7 cellular contexts compared by ENCODE assay signal in the genomic region with DNA sequence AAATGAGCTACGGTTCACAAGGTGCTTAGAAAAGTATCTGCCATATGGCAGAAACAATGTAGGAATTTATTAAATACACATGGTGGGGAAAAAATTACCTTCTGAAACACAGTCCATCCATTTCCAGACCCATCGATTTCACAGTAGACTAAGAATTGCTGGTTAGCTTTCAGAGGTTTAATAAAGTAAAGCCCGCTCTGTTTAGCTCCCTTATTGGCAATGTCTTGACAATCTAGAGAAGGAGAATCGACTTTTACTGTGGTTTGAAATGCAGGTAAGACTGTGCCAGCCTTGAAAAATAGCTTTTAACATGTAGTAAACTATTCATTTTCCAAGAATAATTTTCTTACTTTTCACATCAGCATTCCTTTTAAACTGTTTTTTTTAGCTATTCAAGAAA. TPM values are rescaled to one million over a fixed set of nuclear protein-coding genes. Genes with fewer than 3 reads are reported as not detected.
"Had no signal": no experiment of that assay in that cellular context is flagged by ENCODE, and none has a peak within 500 bp of the region (broad histone marks: within the 10 kb centered on the region; RNA-seq: fewer than 3 reads in every experiment).

No MANE protein-coding gene starts in this region.

- H3K27ac Mint-ChIP-seq: GM23338, H9, IgD-negative memory B cell had no signal

- H3K4me3 ChIP-seq: GM23338 had no signal

- H2AFZ ChIP-seq: GM23338 had no signal

- ATAC-seq: GM23338 had no signal

- H3K4me3 Mint-ChIP-seq: GM23338, H9, IgD-negative memory B cell had no signal

- H3K4me1 Mint-ChIP-seq: IgD-negative memory B cell had no signal

- H3K9me3 Mint-ChIP-seq: GM23338, H9, IgD-negative memory B cell had no signal

- DNase-seq: H9, HCEC 1CT, KBM-7 had no signal

- H3K4me2 ChIP-seq: GM23338 had no signal

RNA-seq across cellular contexts. Expression of gene FGG, which starts 2.9 kb away (rescaled TPM):
- total RNA-seq: GM23338, H1, H9, HT-29 had no signal
- polyA plus RNA-seq: GM23338, H1, IgD-negative memory B cell had no signal

RNA-seq across cellular contexts. Expression of gene FGA, which starts 19.0 kb away (rescaled TPM):
- total RNA-seq: GM23338, H1, H9, HT-29 had no signal
- polyA plus RNA-seq: GM23338, H1, IgD-negative memory B cell had no signal

RNA-seq across cellular contexts. Expression of gene FGB, which starts 46.7 kb away (rescaled TPM):
- total RNA-seq: GM23338, H1, H9, HT-29 had no signal
- polyA plus RNA-seq: GM23338, H1, IgD-negative memory B cell had no signal
